In the genomic region with DNA sequence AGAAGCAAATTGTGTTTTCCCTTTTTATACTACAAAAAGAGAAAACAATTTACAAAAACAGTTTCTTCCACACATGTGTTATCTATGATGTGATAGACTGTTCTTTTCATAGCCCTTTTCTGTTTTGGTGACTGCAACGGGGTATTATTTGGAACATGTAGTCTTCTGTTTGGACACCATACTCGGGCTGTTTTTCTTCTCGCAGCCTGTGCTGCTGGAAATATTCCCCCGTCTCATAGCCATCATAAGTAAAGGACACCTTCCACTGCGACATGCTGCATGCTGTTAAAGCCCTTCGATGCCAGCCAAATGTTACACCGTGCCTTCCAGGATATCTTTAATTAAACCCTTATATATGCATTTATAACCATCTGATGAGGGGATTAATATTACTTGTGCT, we compare ENCODE assay signal across 18 cellular contexts.
A peak's percentile ranks its signal among the peaks of the same experiment; 100 is the strongest.
DNase-seq lines count a peak whose midpoint lies in the region; ATAC-seq and TF ChIP-seq lines count a peak whose summit lies in the region.
"Had no signal": no experiment of that assay in that cellular context is flagged by ENCODE, and none has a peak within 500 bp of the region (broad histone marks: within the 10 kb centered on the region; RNA-seq: fewer than 3 reads in every experiment).

No MANE protein-coding gene starts in this region.

- H3F3A ChIP-seq in GM23248 (ENCODE audit: insufficient read depth): peaks cover 14% of the 10 kb centered on the region; the same call in 1 of the 2 replicates

- H3K79me2 ChIP-seq in GM23248 (ENCODE audit: insufficient read depth) (peaks cover 75% of the 10 kb centered on the region), KMS-11 (ENCODE audit: insufficient read depth, low read depth) (no peaks in the 10 kb centered on the region), fibroblast of lung (ENCODE audit: control insufficient read depth, insufficient read depth, low read length) (no peaks in the 10 kb centered on the region)

- H3K27ac ChIP-seq in GM23248 (peak overlapping the region; percentile 48), KMS-11 (peak overlapping the region; percentile 1; the same call in 1 of the 2 replicates), fibroblast of lung (ENCODE audit: insufficient read depth, low read length) (no peak overlapping the region), gastrocnemius medialis (peak overlapping the region; percentile 44 to 73 (median 56))

- H3K9me2 ChIP-seq in GM23248 (ENCODE audit: insufficient read depth): no peaks in the 10 kb centered on the region
- H3K9me2 ChIP-seq: SK-N-SH had no signal

- H3K9ac ChIP-seq in GM23248 (peak overlapping the region; percentile 20; the same call in 1 of the 2 replicates), KMS-11 (no peak overlapping the region), fibroblast of lung (ENCODE audit: insufficient read depth, low read length) (no peak overlapping the region)
- H3K9ac ChIP-seq: SK-N-SH had no signal

- WGBS in GM23248 (ENCODE audit: low coverage in 1 of 2, low lambda C conversion rate in 2 of 2, missing lambda C conversion rate in 2 of 2), 2 experiments: 21 to 33% methylated on average over 7 of the region's 7 CpGs

- H3K4me3 ChIP-seq in GM23248 (peak overlapping the region; percentile 33), KMS-11 (IDR thresholded peaks at IDR 0.05; ENCODE audit: insufficient read depth, low read depth, low read length) (no peak overlapping the region), fibroblast of lung (replicated peaks in 1 of 4; ENCODE audit: control extremely low read depth in 1 of 4, insufficient read depth in 1 of 4, low read depth in 3 of 4, low read length in 4 of 4) (no peak overlapping the region), gastrocnemius medialis (peak overlapping the region in 3 of 4 donors; percentile 2 to 14 (median 9))

- TF ChIP-seq CTCF in KMS-11 (conservative IDR thresholded peaks at IDR 0.05; ENCODE audit: low read depth, low read length): no peak
- no peak for TF ChIP-seq CTCF in fibroblast of lung (conservative IDR thresholded peaks at IDR 0.05 in 1 of 2, IDR thresholded peaks at IDR 0.05 in 1 of 2; ENCODE audit: low read depth in 1 of 2, low read length in 2 of 2)
- TF ChIP-seq CTCF in gastrocnemius medialis (IDR thresholded peaks at IDR 0.05 in 4 of 5, conservative IDR thresholded peaks at IDR 0.05 in 1 of 5): no peak

- H3K36me3 ChIP-seq in GM23248 (ENCODE audit: low read depth) (peaks cover 5% of the 10 kb centered on the region; the same call in 1 of the 2 replicates), KMS-11 (ENCODE audit: insufficient read depth) (no peaks in the 10 kb centered on the region), fibroblast of lung (ENCODE audit: control insufficient read depth, insufficient read depth, low read length) (no peaks in the 10 kb centered on the region), gastrocnemius medialis (no peaks in the 10 kb centered on the region)

- no peaks in the 10 kb centered on the region for H3K4me1 Mint-ChIP-seq in T-helper 17 cell
- H3K4me1 Mint-ChIP-seq: CD4-positive, alpha-beta memory T cell; IgD-negative memory B cell had no signal

- in situ Hi-C loops in GM23248 (cut with MboI) (no loop called here), gastrocnemius medialis (cut with MboI; ENCODE audit: low sequenced_read_pairs in 4 of 4) (no loop called here)

- H3K9me3 ChIP-seq in GM23248 (ENCODE audit: low read depth) (no peaks in the 10 kb centered on the region), fibroblast of lung (ENCODE audit: control insufficient read depth, insufficient read depth, low read depth, low read length) (no peaks in the 10 kb centered on the region), gastrocnemius medialis (no peaks in the 10 kb centered on the region), T-helper 17 cell (ENCODE audit: control insufficient read depth, low read length, poor library complexity, severe bottlenecking) (no peaks in the 10 kb centered on the region)

- no peaks in the 10 kb centered on the region for H3K36me3 Mint-ChIP-seq in T-helper 17 cell (ENCODE audit: low read depth)
- H3K36me3 Mint-ChIP-seq: CD4-positive, alpha-beta memory T cell had no signal

- TF ChIP-seq POLR2A in gastrocnemius medialis (IDR thresholded peaks at IDR 0.05): no peak

- no peak overlapping the region for H3K4me3 Mint-ChIP-seq in T-helper 17 cell
- H3K4me3 Mint-ChIP-seq: CD4-positive, alpha-beta memory T cell; IgD-negative memory B cell had no signal

- ATAC-seq in gastrocnemius medialis: peak; percentile 73 to 81
- no peak for ATAC-seq in GM19467 (IDR thresholded peaks at IDR 0.05; ENCODE audit: unreplicated experiment)
- ATAC-seq in T-helper 17 cell: no peak
- no peak for ATAC-seq in GM19328 (IDR thresholded peaks at IDR 0.05; ENCODE audit: unreplicated experiment)

- H3K4me1 ChIP-seq in GM23248 (ENCODE audit: insufficient read depth) (peaks cover 26% of the 10 kb centered on the region), KMS-11 (ENCODE audit: low read depth, poor library complexity, severe bottlenecking) (peaks cover 40% of the 10 kb centered on the region), fibroblast of lung (ENCODE audit: control insufficient read depth, extremely low read depth, insufficient read depth, low read length) (peaks cover 5% of the 10 kb centered on the region), gastrocnemius medialis (peaks cover 18 to 21% of the 10 kb centered on the region in 2 donors)

- DNase-seq in GM23248 (no peak), fibroblast of lung (ENCODE audit: low read depth in 2 of 2) (no peak), gastrocnemius medialis (no peak), middle frontal gyrus (ENCODE audit: extremely low spot score, low spot score) (no peak), T-helper 17 cell (no peak)
- DNase-seq: CD4-positive, alpha-beta memory T cell; Karpas-422; NCI-H1694; NCI-H2081; NCI-H2171 treated with DMSO at 0.1 percent for 48 hours; NCI-H524 treated with DMSO at 0.1 percent for 48 hours; NCI-H82; SHP77; SK-N-SH had no signal

- no peaks in the 10 kb centered on the region for H3K27me3 Mint-ChIP-seq in T-helper 17 cell
- H3K27me3 Mint-ChIP-seq: CD4-positive, alpha-beta memory T cell; IgD-negative memory B cell had no signal

- H3K4me2 ChIP-seq in GM23248 (ENCODE audit: unreplicated experiment) (peak overlapping the region; percentile 67), KMS-11 (peak overlapping the region; percentile 49), fibroblast of lung (ENCODE audit: extremely low read depth, insufficient read depth, low read length) (peak overlapping the region; percentile 19)
- H3K4me2 ChIP-seq: SK-N-SH had no signal

- no peaks in the 10 kb centered on the region for H4K20me1 ChIP-seq in GM23248 (ENCODE audit: insufficient read depth)
- H4K20me1 ChIP-seq in KMS-11 (ENCODE audit: insufficient read depth): no peaks in the 10 kb centered on the region
- H4K20me1 ChIP-seq in fibroblast of lung (ENCODE audit: control insufficient read depth, extremely low read depth, insufficient read depth, low read length): no peaks in the 10 kb centered on the region

- H3K27me3 ChIP-seq in GM23248 (replicated peaks; ENCODE audit: insufficient read depth) (no peaks in the 10 kb centered on the region), KMS-11 (ENCODE audit: insufficient read depth, low read depth) (no peaks in the 10 kb centered on the region), fibroblast of lung (ENCODE audit: control insufficient read depth, insufficient read depth, low read length) (no peaks in the 10 kb centered on the region), gastrocnemius medialis (no peaks in the 10 kb centered on the region)

- intact Hi-C loops in gastrocnemius medialis (cut with DNase I; ENCODE audit: low total_unique reads): no loop called here

- H2AFZ ChIP-seq in GM23248: no peak overlapping the region
- H2AFZ ChIP-seq in KMS-11 (ENCODE audit: low read depth): no peak overlapping the region; the same call in 1 of the 2 replicates
- no peak overlapping the region for H2AFZ ChIP-seq in fibroblast of lung (ENCODE audit: low read length)

- H3K27ac Mint-ChIP-seq in T-helper 17 cell: no peak overlapping the region
- H3K27ac Mint-ChIP-seq: CD4-positive, alpha-beta memory T cell; IgD-negative memory B cell had no signal

Comparison
In these comparisons a context has a peak if more than half of its experiments do, and no peak if none do; other contexts are left out.
1. H3K4me3 ChIP-seq: peak in GM23248 (single experiment) and gastrocnemius medialis (3 of 4); none in KMS-11 (single experiment) and fibroblast of lung (0 of 4).
2. ATAC-seq: peak in gastrocnemius medialis (2 of 2); none in GM19467 (single experiment), T-helper 17 cell (single experiment) and GM19328 (single experiment).
3. Peak in every context shown above with its lines, with median percentiles within 50 percentile points of each other: H3K4me2 ChIP-seq.